Comparison of ENCODE assay signal across 1 cellular context in the genomic region with DNA sequence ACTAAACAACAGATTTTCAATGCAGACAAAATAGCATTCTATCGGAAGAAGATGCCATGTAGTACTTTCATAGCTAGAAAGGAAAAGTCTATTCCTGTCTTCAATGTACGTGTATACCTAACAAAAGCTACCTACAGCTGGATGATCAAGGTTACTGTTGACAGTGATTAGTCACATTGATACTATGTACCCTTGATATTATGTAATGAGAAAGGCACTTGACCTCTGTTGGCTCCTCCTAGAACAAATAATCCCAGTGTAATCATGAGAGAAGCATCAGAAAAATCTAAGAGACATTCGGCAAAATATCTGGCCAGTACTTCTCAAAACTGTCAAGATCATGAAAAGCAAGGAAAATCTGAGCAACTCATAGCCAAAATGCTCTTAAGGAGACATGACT.
A peak's percentile ranks its signal among the peaks of the same experiment; 100 is the strongest.
TF ChIP-seq lines count a peak whose summit lies in the region.

No MANE protein-coding gene starts in this region.

TF ChIP-seq in HepG2, 621 proteins besides CTCF, POLR2A, EP300 and RAD21 (continued from another document):
- TF ChIP-seq EEA1 (CRISPR knock-in tag; IDR thresholded peaks at IDR 0.05; ENCODE audit: borderline replicate concordance) (no peak), NR2F2 (IDR thresholded peaks at IDR 0.05; ENCODE audit: borderline replicate concordance, low read depth) (0 out of 2 replicates have a peak, but pooled peaks have one; percentile 53), NFYC (CRISPR knock-in tag; IDR thresholded peaks at IDR 0.05) (no peak), ZNF766 (CRISPR knock-in tag; IDR thresholded peaks at IDR 0.05; ENCODE audit: borderline replicate concordance) (no peak), FIP1L1 (IDR thresholded peaks at IDR 0.05; ENCODE audit: borderline replicate concordance, insufficient read depth, low read depth, low read length) (no peak), NFIC (IDR thresholded peaks at IDR 0.05; ENCODE audit: low read length) (0 out of 2 replicates have a peak, but pooled peaks have one; percentile 23), ZNF672 (CRISPR knock-in tag; IDR thresholded peaks at IDR 0.05) (no peak), SOX5 (CRISPR knock-in tag; IDR thresholded peaks at IDR 0.05; ENCODE audit: borderline replicate concordance) (peak; percentile 14; the same call in 1 of the 2 replicates), CERS6 (CRISPR knock-in tag; IDR thresholded peaks at IDR 0.05) (no peak)
- TF ChIP-seq, protein P1, sequence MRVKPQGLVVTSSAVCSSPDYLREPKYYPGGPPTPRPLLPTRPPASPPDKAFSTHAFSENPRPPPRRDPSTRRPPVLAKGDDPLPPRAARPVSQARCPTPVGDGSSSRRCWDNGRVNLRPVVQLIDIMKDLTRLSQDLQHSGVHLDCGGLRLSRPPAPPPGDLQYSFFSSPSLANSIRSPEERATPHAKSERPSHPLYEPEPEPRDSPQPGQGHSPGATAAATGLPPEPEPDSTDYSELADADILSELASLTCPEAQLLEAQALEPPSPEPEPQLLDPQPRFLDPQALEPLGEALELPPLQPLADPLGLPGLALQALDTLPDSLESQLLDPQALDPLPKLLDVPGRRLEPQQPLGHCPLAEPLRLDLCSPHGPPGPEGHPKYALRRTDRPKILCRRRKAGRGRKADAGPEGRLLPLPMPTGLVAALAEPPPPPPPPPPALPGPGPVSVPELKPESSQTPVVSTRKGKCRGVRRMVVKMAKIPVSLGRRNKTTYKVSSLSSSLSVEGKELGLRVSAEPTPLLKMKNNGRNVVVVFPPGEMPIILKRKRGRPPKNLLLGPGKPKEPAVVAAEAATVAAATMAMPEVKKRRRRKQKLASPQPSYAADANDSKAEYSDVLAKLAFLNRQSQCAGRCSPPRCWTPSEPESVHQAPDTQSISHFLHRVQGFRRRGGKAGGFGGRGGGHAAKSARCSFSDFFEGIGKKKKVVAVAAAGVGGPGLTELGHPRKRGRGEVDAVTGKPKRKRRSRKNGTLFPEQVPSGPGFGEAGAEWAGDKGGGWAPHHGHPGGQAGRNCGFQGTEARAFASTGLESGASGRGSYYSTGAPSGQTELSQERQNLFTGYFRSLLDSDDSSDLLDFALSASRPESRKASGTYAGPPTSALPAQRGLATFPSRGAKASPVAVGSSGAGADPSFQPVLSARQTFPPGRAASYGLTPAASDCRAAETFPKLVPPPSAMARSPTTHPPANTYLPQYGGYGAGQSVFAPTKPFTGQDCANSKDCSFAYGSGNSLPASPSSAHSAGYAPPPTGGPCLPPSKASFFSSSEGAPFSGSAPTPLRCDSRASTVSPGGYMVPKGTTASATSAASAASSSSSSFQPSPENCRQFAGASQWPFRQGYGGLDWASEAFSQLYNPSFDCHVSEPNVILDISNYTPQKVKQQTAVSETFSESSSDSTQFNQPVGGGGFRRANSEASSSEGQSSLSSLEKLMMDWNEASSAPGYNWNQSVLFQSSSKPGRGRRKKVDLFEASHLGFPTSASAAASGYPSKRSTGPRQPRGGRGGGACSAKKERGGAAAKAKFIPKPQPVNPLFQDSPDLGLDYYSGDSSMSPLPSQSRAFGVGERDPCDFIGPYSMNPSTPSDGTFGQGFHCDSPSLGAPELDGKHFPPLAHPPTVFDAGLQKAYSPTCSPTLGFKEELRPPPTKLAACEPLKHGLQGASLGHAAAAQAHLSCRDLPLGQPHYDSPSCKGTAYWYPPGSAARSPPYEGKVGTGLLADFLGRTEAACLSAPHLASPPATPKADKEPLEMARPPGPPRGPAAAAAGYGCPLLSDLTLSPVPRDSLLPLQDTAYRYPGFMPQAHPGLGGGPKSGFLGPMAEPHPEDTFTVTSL (CRISPR knock-in tag; IDR thresholded peaks at IDR 0.05; ENCODE audit: borderline replicate concordance): peak; percentile 29; the same call in 1 of the 2 replicates
